ENCODE assay signal across 8 cellular contexts in genomic region chr19:4352701-4353121, GRCh38. TPM values are rescaled to one million over a fixed set of nuclear protein-coding genes. Genes with fewer than 3 reads are reported as not detected.
DNase-seq lines count a peak whose midpoint lies in the region; ATAC-seq and TF ChIP-seq lines count a peak whose summit lies in the region.

No MANE protein-coding gene starts in this region.

- TF ChIP-seq POLR2A in sigmoid colon (IDR thresholded peaks at IDR 0.05): no peak

- H3K4me1 ChIP-seq in GM23338 (ENCODE audit: insufficient read depth) (no peaks in the 10 kb centered on the region), sigmoid colon (no peaks in the 10 kb centered on the region)

- H3K4me2 ChIP-seq in GM23338: no peak overlapping the region

- H3K9me3 Mint-ChIP-seq in GM23338: no peaks in the 10 kb centered on the region

- H3K27ac ChIP-seq in GM23338 (ENCODE audit: low read depth) (no peak overlapping the region), sigmoid colon (no peak overlapping the region)

- intact Hi-C loops in sigmoid colon (cut with DNase I): loop anchor here (2.0 kb wide), 1 partner anchor 86 kb away; no protein-coding TSS in a partner anchor

- WGBS in sigmoid colon, 2 donors: 25 to 46% methylated on average over 9 of the region's 9 CpGs

- 0 out of 3 replicates have a peak, but pooled peaks cover 2% of the 10 kb centered on the region for H3K4me1 Mint-ChIP-seq in GM23338

- TF ChIP-seq CTCF in GM23338 (conservative IDR thresholded peaks at IDR 0.05; ENCODE audit: low read depth in 2 of 2) (peak; percentile 83 to 85), sigmoid colon (IDR thresholded peaks at IDR 0.05) (peak; percentile 78 to 93 (median 86))

- 0 out of 2 replicates have a peak, but pooled peaks cover 10% of the 10 kb centered on the region for H3F3A ChIP-seq in GM23338 (replicated peaks; ENCODE audit: low read depth)

- H3K36me3 ChIP-seq in GM23338 (ENCODE audit: insufficient read depth) (no peaks in the 10 kb centered on the region; the same call in 1 of the 2 replicates), sigmoid colon (peaks cover 0 to 36% (median 0%) of the 10 kb centered on the region in 4 donors)

- H3K9me3 ChIP-seq in sigmoid colon: no peaks in the 10 kb centered on the region

- no peak overlapping the region for H2AFZ ChIP-seq in GM23338

- TF ChIP-seq EP300 in sigmoid colon (IDR thresholded peaks at IDR 0.05): no peak

- H3K4me3 Mint-ChIP-seq in GM23338: no peak overlapping the region

- 0 out of 2 replicates have a peak overlapping the region, but pooled peaks have one; percentile 44 for H3K27ac Mint-ChIP-seq in GM23338

- H3K27me3 Mint-ChIP-seq in GM23338 (ENCODE audit: insufficient read depth, low read depth, poor library complexity): peaks cover 10% of the 10 kb centered on the region

- peak; percentile 84 for ATAC-seq in GM23338

- H3K9me2 ChIP-seq in GM23338 (ENCODE audit: insufficient read depth): no peaks in the 10 kb centered on the region

- H3K4me3 ChIP-seq in GM23338: no peak overlapping the region
- no peak overlapping the region for H3K4me3 ChIP-seq in sigmoid colon

- DNase-seq in AG08395 (ENCODE audit: low spot score) (peak; percentile 69), GM23338 (ENCODE audit: low spot score) (peak; percentile 87), OCI-M1 (lab: John Stamatoyannopoulos, UW) (peak; percentile 53), glomerular visceral epithelial cell (ENCODE audit: extremely low spot score) (peak; percentile 62), sigmoid colon (peak; percentile 71), GM19238 (ENCODE audit: insufficient read length, low spot score) (no peak), 8988T (no peak)
- DNase-seq in activated effector memory CD4-positive, alpha-beta T cell treated with anti-CD3 and anti-CD28 coated beads, Interleukin-2, amount 50 U/mL, for 16 hours: peak; percentile 83

- no peaks in the 10 kb centered on the region for H3K27me3 ChIP-seq in GM23338 (ENCODE audit: insufficient read depth)
- no peaks in the 10 kb centered on the region for H3K27me3 ChIP-seq in sigmoid colon

- H3K36me3 Mint-ChIP-seq in GM23338 (ENCODE audit: low read depth): peaks cover 20% of the 10 kb centered on the region

- H3K79me2 ChIP-seq in GM23338 (replicated peaks; ENCODE audit: insufficient read depth): no peaks in the 10 kb centered on the region

- H4K20me1 ChIP-seq in GM23338 (replicated peaks; ENCODE audit: insufficient read depth): peaks cover 10% of the 10 kb centered on the region

TF ChIP-seq in GM23338, 12 proteins besides CTCF, POLR2A, EP300 and RAD21:
- TF ChIP-seq, protein P1, sequence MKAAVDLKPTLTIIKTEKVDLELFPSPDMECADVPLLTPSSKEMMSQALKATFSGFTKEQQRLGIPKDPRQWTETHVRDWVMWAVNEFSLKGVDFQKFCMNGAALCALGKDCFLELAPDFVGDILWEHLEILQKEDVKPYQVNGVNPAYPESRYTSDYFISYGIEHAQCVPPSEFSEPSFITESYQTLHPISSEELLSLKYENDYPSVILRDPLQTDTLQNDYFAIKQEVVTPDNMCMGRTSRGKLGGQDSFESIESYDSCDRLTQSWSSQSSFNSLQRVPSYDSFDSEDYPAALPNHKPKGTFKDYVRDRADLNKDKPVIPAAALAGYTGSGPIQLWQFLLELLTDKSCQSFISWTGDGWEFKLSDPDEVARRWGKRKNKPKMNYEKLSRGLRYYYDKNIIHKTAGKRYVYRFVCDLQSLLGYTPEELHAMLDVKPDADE (IDR thresholded peaks at IDR 0.05): no peak
- no peak for TF ChIP-seq STAT1 (IDR thresholded peaks at IDR 0.05; ENCODE audit: unreplicated experiment)
- no peak for TF ChIP-seq ZNF114 (CRISPR knock-in tag; IDR thresholded peaks at IDR 0.05)
- no peak for TF ChIP-seq ZNF331 (CRISPR knock-in tag; IDR thresholded peaks at IDR 0.05; ENCODE audit: low read depth)
- TF ChIP-seq EZH2 (IDR thresholded peaks at IDR 0.05; ENCODE audit: low read depth, unreplicated experiment): no peak
- TF ChIP-seq, protein P2, sequence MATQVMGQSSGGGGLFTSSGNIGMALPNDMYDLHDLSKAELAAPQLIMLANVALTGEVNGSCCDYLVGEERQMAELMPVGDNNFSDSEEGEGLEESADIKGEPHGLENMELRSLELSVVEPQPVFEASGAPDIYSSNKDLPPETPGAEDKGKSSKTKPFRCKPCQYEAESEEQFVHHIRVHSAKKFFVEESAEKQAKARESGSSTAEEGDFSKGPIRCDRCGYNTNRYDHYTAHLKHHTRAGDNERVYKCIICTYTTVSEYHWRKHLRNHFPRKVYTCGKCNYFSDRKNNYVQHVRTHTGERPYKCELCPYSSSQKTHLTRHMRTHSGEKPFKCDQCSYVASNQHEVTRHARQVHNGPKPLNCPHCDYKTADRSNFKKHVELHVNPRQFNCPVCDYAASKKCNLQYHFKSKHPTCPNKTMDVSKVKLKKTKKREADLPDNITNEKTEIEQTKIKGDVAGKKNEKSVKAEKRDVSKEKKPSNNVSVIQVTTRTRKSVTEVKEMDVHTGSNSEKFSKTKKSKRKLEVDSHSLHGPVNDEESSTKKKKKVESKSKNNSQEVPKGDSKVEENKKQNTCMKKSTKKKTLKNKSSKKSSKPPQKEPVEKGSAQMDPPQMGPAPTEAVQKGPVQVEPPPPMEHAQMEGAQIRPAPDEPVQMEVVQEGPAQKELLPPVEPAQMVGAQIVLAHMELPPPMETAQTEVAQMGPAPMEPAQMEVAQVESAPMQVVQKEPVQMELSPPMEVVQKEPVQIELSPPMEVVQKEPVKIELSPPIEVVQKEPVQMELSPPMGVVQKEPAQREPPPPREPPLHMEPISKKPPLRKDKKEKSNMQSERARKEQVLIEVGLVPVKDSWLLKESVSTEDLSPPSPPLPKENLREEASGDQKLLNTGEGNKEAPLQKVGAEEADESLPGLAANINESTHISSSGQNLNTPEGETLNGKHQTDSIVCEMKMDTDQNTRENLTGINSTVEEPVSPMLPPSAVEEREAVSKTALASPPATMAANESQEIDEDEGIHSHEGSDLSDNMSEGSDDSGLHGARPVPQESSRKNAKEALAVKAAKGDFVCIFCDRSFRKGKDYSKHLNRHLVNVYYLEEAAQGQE (IDR thresholded peaks at IDR 0.05; ENCODE audit: unreplicated experiment): no peak
- TF ChIP-seq POLR2AphosphoS5 (IDR thresholded peaks at IDR 0.05; ENCODE audit: low read depth): no peak
- TF ChIP-seq CREB1 (CRISPR knock-in tag; IDR thresholded peaks at IDR 0.05; ENCODE audit: low read depth): no peak
- TF ChIP-seq EZH2phosphoT487 (IDR thresholded peaks at IDR 0.05; ENCODE audit: unreplicated experiment): no peak
- no peak for TF ChIP-seq JUNB (IDR thresholded peaks at IDR 0.05; ENCODE audit: unreplicated experiment)
- TF ChIP-seq NANOG (IDR thresholded peaks at IDR 0.05; ENCODE audit: borderline replicate concordance): no peak

RNA-seq across cellular contexts. Expression of gene MPND, which starts 9.3 kb away (rescaled TPM):
- 9.1 and 15.6 TPM in 2 replicates for total RNA-seq in GM23338 (2014; rRNA removed; shearing (Covaris generic))
- polyA plus RNA-seq in GM23338 (2016; fragmentation: Nextera tagmentation; extraction: Ambion mirVana) (11.8 and 22.5 TPM in 2 replicates), sigmoid colon (10 to 100 TPM; 38.2 to 65.2 (median 60.1) TPM)
- total RNA-seq in sigmoid colon: 10 to 100 TPM in 1 of 4 donors, 1 to 10 TPM in 3; 8.6 to 13.3 (median 9.3) TPM

RNA-seq across cellular contexts. Expression of gene STAP2, which starts 14.1 kb away (rescaled TPM):
- 9.2 and 15.1 TPM in 2 replicates for total RNA-seq in GM23338 (2014; rRNA removed; shearing (Covaris generic))
- 20.7 and 21.7 TPM in 2 replicates for polyA plus RNA-seq in GM23338 (2016; fragmentation: Nextera tagmentation; extraction: Ambion mirVana)
- total RNA-seq in sigmoid colon: 1 to 10 TPM in 3 of 4 donors, under 1 TPM in 1; 0.99 to 5.5 (median 2.7) TPM
- polyA plus RNA-seq in sigmoid colon: 100 to 1,000 TPM; 146 to 313 (median 199) TPM

RNA-seq across cellular contexts. Expression of gene SH3GL1, which starts 47.6 kb away (rescaled TPM):
- 85.8 and 89.5 TPM in 2 replicates for total RNA-seq in GM23338 (2014; rRNA removed; shearing (Covaris generic))
- polyA plus RNA-seq in GM23338 (2016; fragmentation: Nextera tagmentation; extraction: Ambion mirVana) (73.1 and 75.6 TPM in 2 replicates), sigmoid colon (10 to 100 TPM; 37.9 to 47.4 (median 45.0) TPM)
- 10 to 100 TPM; 28.5 to 33.9 (median 32.2) TPM for total RNA-seq in sigmoid colon

RNA-seq across cellular contexts. Expression of gene FSD1, which starts 48.3 kb away (rescaled TPM):
- 54.0 and 82.9 TPM in 2 replicates for total RNA-seq in GM23338 (2014; rRNA removed; shearing (Covaris generic))
- polyA plus RNA-seq in GM23338 (2016; fragmentation: Nextera tagmentation; extraction: Ambion mirVana) (50.7 and 52.1 TPM in 2 replicates), sigmoid colon (1 to 10 TPM in 2 of 3 donors, not detected in 1; 1.6 to 2.6 TPM)
- 1 to 10 TPM in 2 of 4 donors, not detected in 2; 1.1 to 1.5 TPM for total RNA-seq in sigmoid colon

RNA-seq across cellular contexts. Expression of gene CHAF1A, which starts 49.7 kb away (rescaled TPM):
- 84.1 and 113 TPM in 2 replicates for total RNA-seq in GM23338 (2014; rRNA removed; shearing (Covaris generic))
- polyA plus RNA-seq in GM23338 (2016; fragmentation: Nextera tagmentation; extraction: Ambion mirVana) (109 and 125 TPM in 2 replicates), sigmoid colon (10 to 100 TPM in 2 of 3 donors, 1 to 10 TPM in 1; 5.4 to 19.1 (median 10.6) TPM)
- total RNA-seq in sigmoid colon: 1 to 10 TPM; 3.6 to 5.5 (median 4.1) TPM

Comparison
In these comparisons a context has a peak if more than half of its experiments do, and no peak if none do; other contexts are left out.
1. DNase-seq: peak in AG08395 (single experiment), GM23338 (single experiment), OCI-M1 (single experiment), activated effector memory CD4-positive, alpha-beta T cell treated with anti-CD3 and anti-CD28 coated beads, Interleukin-2, amount 50 U/mL, for 16 hours (single experiment), glomerular visceral epithelial cell (single experiment) and sigmoid colon (single experiment); none in GM19238 (single experiment) and 8988T (single experiment).